Comparison of ENCODE assay signal across 8 cellular contexts in genomic region chr2:46915281-46915810, GRCh38. TPM values are rescaled to one million over a fixed set of nuclear protein-coding genes. Genes with fewer than 3 reads are reported as not detected.
DNase-seq lines count a peak whose midpoint lies in the region; ATAC-seq and TF ChIP-seq lines count a peak whose summit lies in the region.

TSS of gene MCFD2 (minus strand) at chr2:46915806. CDS start at chr2:46909171, 6,635 bp downstream.

- peak within 1 kb of the TSS; percentile 2 for H2AFZ ChIP-seq in ACC112 (ENCODE audit: low read length, unreplicated experiment)

- H3K4me1 ChIP-seq in ACC112 (ENCODE audit: control insufficient read depth, insufficient read depth, low read length, unreplicated experiment) (peaks cover 44% of the 10 kb centered on the region), left ventricle myocardium inferior (peaks cover 66% of the 10 kb centered on the region), rectal smooth muscle tissue (ENCODE audit: control insufficient read depth, insufficient read depth, low read length) (peaks cover 19% of the 10 kb centered on the region)

- H3K27ac Mint-ChIP-seq in activated naive CD8-positive, alpha-beta T cell treated with anti-CD3 and anti-CD28 coated beads, Interleukin-2, amount 10 ng/mL, durations not matched to agents 7 days and 5 days: peak within 1 kb of the TSS; percentile 78

- no peaks in the 10 kb centered on the region for H3K9me3 Mint-ChIP-seq in activated naive CD8-positive, alpha-beta T cell treated with anti-CD3 and anti-CD28 coated beads, Interleukin-2, amount 10 ng/mL, durations not matched to agents 7 days and 5 days

- intact Hi-C loops in left ventricle myocardium inferior (cut with micrococcal nuclease): no loop called here

- no peaks in the 10 kb centered on the region for H3K27me3 Mint-ChIP-seq in activated naive CD8-positive, alpha-beta T cell treated with anti-CD3 and anti-CD28 coated beads, Interleukin-2, amount 10 ng/mL, durations not matched to agents 7 days and 5 days

- H3K36me3 ChIP-seq in ACC112 (ENCODE audit: insufficient read depth, low read length) (peaks cover 7% of the 10 kb centered on the region; the same call in 1 of the 2 replicates), left ventricle myocardium inferior (peaks cover 18% of the 10 kb centered on the region), rectal smooth muscle tissue (ENCODE audit: control insufficient read depth, insufficient read depth, low read length) (no peaks in the 10 kb centered on the region)

- peaks cover 15% of the 10 kb centered on the region for H3K36me3 Mint-ChIP-seq in activated naive CD8-positive, alpha-beta T cell treated with anti-CD3 and anti-CD28 coated beads, Interleukin-2, amount 10 ng/mL, durations not matched to agents 7 days and 5 days

- peak within 1 kb of the TSS; percentile 85 for H3K4me3 ChIP-seq in ACC112 (ENCODE audit: low read depth, low read length)
- peak within 1 kb of the TSS; percentile 91 for H3K4me3 ChIP-seq in left ventricle myocardium inferior
- H3K4me3 ChIP-seq in rectal smooth muscle tissue (ENCODE audit: low read length): peak within 1 kb of the TSS; percentile 93

- no peaks in the 10 kb centered on the region for H3K9me3 ChIP-seq in left ventricle myocardium inferior (replicated peaks)

- peak within 1 kb of the TSS; percentile 97 for H3K4me3 Mint-ChIP-seq in activated naive CD8-positive, alpha-beta T cell treated with anti-CD3 and anti-CD28 coated beads, Interleukin-2, amount 10 ng/mL, durations not matched to agents 7 days and 5 days

- DNase-seq in HT-29 (ENCODE audit: low spot score): peak; percentile 56
- no peak for DNase-seq in activated naive CD8-positive, alpha-beta T cell treated with anti-CD3 and anti-CD28 coated beads, Interleukin-2, amount 10 ng/mL, durations not matched to agents 7 days and 5 days
- peak; percentile 66 for DNase-seq in left ventricle myocardium inferior
- no peak for DNase-seq in GM19240 (ENCODE audit: insufficient read length, low spot score)
- no peak for DNase-seq in NCI-H2196 (lab: John Stamatoyannopoulos, UW; ENCODE audit: unreplicated experiment)

- peak within 1 kb of the TSS; percentile 86 for H3K9ac ChIP-seq in rectal smooth muscle tissue (ENCODE audit: low read length)

- ATAC-seq in GM19372 (IDR thresholded peaks at IDR 0.05; ENCODE audit: low read depth, unreplicated experiment): peak; percentile 20
- ATAC-seq in activated naive CD8-positive, alpha-beta T cell treated with anti-CD3 and anti-CD28 coated beads, Interleukin-2, amount 10 ng/mL, durations not matched to agents 7 days and 5 days (ENCODE audit: low read depth): no peak

- H3K4me1 Mint-ChIP-seq in activated naive CD8-positive, alpha-beta T cell treated with anti-CD3 and anti-CD28 coated beads, Interleukin-2, amount 10 ng/mL, durations not matched to agents 7 days and 5 days: peaks cover 32% of the 10 kb centered on the region

- H3K27ac ChIP-seq in ACC112 (ENCODE audit: low read depth, low read length): peak within 1 kb of the TSS; percentile 90
- H3K27ac ChIP-seq in left ventricle myocardium inferior (replicated peaks): peak within 1 kb of the TSS; percentile 95
- peak within 1 kb of the TSS; percentile 94 for H3K27ac ChIP-seq in rectal smooth muscle tissue (ENCODE audit: low read depth, low read length)

- H3K79me2 ChIP-seq in ACC112 (ENCODE audit: control insufficient read depth, insufficient read depth, low read length, unreplicated experiment): peaks cover 70% of the 10 kb centered on the region

- TF ChIP-seq CTCF in left ventricle myocardium inferior (IDR thresholded peaks at IDR 0.05; ENCODE audit: borderline replicate concordance): no peak

- H3K27me3 ChIP-seq in ACC112 (ENCODE audit: insufficient read depth, low read length): no peaks in the 10 kb centered on the region
- no peaks in the 10 kb centered on the region for H3K27me3 ChIP-seq in left ventricle myocardium inferior (ENCODE audit: low read depth)
- H3K27me3 ChIP-seq in rectal smooth muscle tissue (ENCODE audit: control insufficient read depth, insufficient read depth, low read length): no peaks in the 10 kb centered on the region

- POLR2A ChIA-PET in activated naive CD8-positive, alpha-beta T cell treated with anti-CD3 and anti-CD28 coated beads, Interleukin-2, amount 10 ng/mL, durations not matched to agents 7 days and 5 days (lab: Charles Lee): interaction anchor here (0.5 kb wide), 1 partner anchor 38 kb away, joined by 4 read pairs; no protein-coding TSS in a partner anchor

RNA-seq across cellular contexts. Expression of gene MCFD2, which starts in this region (rescaled TPM):
- 92.6 and 110 TPM in 2 replicates for total RNA-seq in HT-29 (2014; rRNA removed; shearing (Covaris generic))
- total RNA-seq in activated naive CD8-positive, alpha-beta T cell treated with anti-CD3 and anti-CD28 coated beads, Interleukin-2, amount 10 ng/mL, durations not matched to agents 7 days and 5 days: 10 to 100 TPM; 38.6 to 46.8 TPM
- 61.2 TPM for total RNA-seq in left ventricle myocardium inferior

Comparison
In these comparisons a context has a peak if more than half of its experiments do, and no peak if none do; other contexts are left out.
1. DNase-seq: peak in HT-29 (single experiment) and left ventricle myocardium inferior (single experiment); none in activated naive CD8-positive, alpha-beta T cell treated with anti-CD3 and anti-CD28 coated beads, Interleukin-2, amount 10 ng/mL, durations not matched to agents 7 days and 5 days (single experiment), GM19240 (single experiment) and NCI-H2196 (single experiment).
2. Peak in every context shown above with its lines, with median percentiles within 50 percentile points of each other: H3K27ac ChIP-seq and H3K4me3 ChIP-seq.